Comparison of ENCODE assay signal across 24 cellular contexts in genomic region chr3:191198480-191198879, GRCh38. TPM values are rescaled to one million over a fixed set of nuclear protein-coding genes. Genes with fewer than 3 reads are reported as not detected.
"Had no signal": no experiment of that assay in that cellular context is flagged by ENCODE, and none has a peak within 500 bp of the region (broad histone marks: within the 10 kb centered on the region; RNA-seq: fewer than 3 reads in every experiment).

No MANE protein-coding gene starts in this region.

- H3K27me3 ChIP-seq: brain microvascular endothelial cell, cardiac muscle cell, SJCRH30 had no signal

- DNase-seq: activated CD4-positive, alpha-beta T cell treated with anti-CD3 and anti-CD28 coated beads for 4 hours; activated CD8-positive, alpha-beta memory T cell treated with anti-CD3 and anti-CD28 coated beads, Interleukin-2, amount 50 U/mL, for 4 hours; activated CD8-positive, alpha-beta T cell treated with anti-CD3 and anti-CD28 coated beads for 36 hours; activated gamma-delta T cell treated with Interleukin-2 at 50 U/mL for 16 hours; activated naive CD4-positive, alpha-beta T cell treated with anti-CD3 and anti-CD28 coated beads, Interleukin-2, amount 10 ng/mL, durations not matched to agents 7 days and 5 days; activated naive CD8-positive, alpha-beta T cell treated with anti-CD3 and anti-CD28 coated beads for 36 hours; activated T-cell treated with anti-CD3 and anti-CD28 coated beads, Interleukin-2, amount 50 U/mL, for 72 hours; brain microvascular endothelial cell; Karpas-422; MM.1S; NCI-H1436 treated with DMSO at 0.1 percent for 48 hours; NCI-H187; NCI-H2081 treated with DMSO at 0.1 percent for 48 hours; NCI-H2227 treated with DMSO at 0.1 percent for 48 hours; NCI-H446 treated with DMSO at 0.1 percent for 48 hours; NCI-H524 treated with DMSO at 0.1 percent for 48 hours; NCI-H748 treated with DMSO at 0.1 percent for 48 hours; NK-92 treated with Interleukin-12 subunit alpha and Interleukin-12 subunit beta, amount 100 ng/mL, for 24 hours; SJCRH30 had no signal

- ATAC-seq: activated CD4-positive, CD25-positive, alpha-beta regulatory T cell treated with anti-CD3 and anti-CD28 coated beads, Interleukin-2, amount 50 U/mL, for 24 hours; activated CD8-positive, alpha-beta T cell treated with anti-CD3 and anti-CD28 coated beads for 36 hours; activated T-cell treated with anti-CD3 and anti-CD28 coated beads, Interleukin-2, amount 50 U/mL, for 72 hours; Right ventricle myocardium inferior had no signal

- H3K4me3 ChIP-seq: cardiac muscle cell, SJCRH30 had no signal

- H3K4me1 ChIP-seq: SJCRH30 had no signal

- H3K36me3 ChIP-seq: brain microvascular endothelial cell, cardiac muscle cell, SJCRH30 had no signal

- H3K27ac ChIP-seq: brain microvascular endothelial cell, cardiac muscle cell, SJCRH30 had no signal

- H3K9me3 ChIP-seq: SJCRH30 had no signal

RNA-seq across cellular contexts. Expression of gene OSTN, which starts 0.6 kb away (rescaled TPM):
- total RNA-seq: activated CD8-positive, alpha-beta T cell treated with anti-CD3 and anti-CD28 coated beads for 36 hours; activated naive CD8-positive, alpha-beta T cell treated with anti-CD3 and anti-CD28 coated beads for 36 hours; activated T-cell treated with anti-CD3 and anti-CD28 coated beads, Interleukin-2, amount 50 U/mL, for 72 hours; activated T-helper 2 cell treated with anti-CD3 and anti-CD28 coated beads, Interferon-gamma antibody, Interleukin-2, Interleukin-4, amounts not matched to agents 10 μg/mL and 5 μg/mL and 100 μg/mL, durations not matched to agents 14 hours and 24 hours and 36 hours; RPMI7951; SJCRH30 had no signal
- polyA plus RNA-seq: cardiac muscle cell had no signal
